ENCODE assay signal across 8 cellular contexts in the genomic region with DNA sequence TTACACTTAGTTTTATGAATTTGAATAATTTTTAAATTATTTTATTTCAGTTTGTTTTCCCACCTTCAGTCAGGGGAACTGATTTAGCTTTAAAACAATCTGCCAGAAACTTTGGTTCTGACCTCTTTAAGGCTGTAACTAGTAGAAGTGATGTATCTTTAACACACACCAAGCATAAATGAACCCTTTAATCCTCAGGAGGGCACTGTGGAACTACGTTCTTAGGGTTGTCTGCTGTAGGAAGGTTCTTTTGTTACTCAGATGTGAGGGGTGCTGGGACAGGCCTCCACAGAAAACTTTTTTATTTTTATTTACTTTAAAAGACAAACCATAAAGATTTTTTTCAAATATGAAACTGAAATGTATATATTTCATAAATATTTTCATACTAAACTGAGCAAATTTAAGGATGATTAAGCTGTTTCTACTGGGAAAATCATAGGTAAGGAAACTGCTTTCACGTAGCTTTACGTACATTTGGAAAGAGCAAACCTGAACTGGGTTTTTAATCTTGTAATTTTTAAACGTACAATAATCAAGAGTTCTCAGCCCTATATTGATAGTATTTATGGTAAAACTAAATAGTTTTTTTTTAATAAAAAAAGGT. TPM values are rescaled to one million over a fixed set of nuclear protein-coding genes. Genes with fewer than 3 reads are reported as not detected.
DNase-seq lines count a peak whose midpoint lies in the region; ATAC-seq and TF ChIP-seq lines count a peak whose summit lies in the region.

No MANE protein-coding gene starts in this region.

- H3K9me3 Mint-ChIP-seq in nephron progenitor cell = no peaks in the 10 kb centered on the region
- H3K9me3 Mint-ChIP-seq in activated CD4-positive, alpha-beta memory T cell treated with anti-CD3 and anti-CD28 coated beads for 36 hours = no peaks in the 10 kb centered on the region

- no peaks in the 10 kb centered on the region for H3K9me3 ChIP-seq in Panc1 (ENCODE audit: control insufficient read depth, insufficient read depth, low read depth, low read length)

- H3K27ac ChIP-seq in Panc1 (ENCODE audit: low read length) = no peak overlapping the region

- ATAC-seq in GM18498 (IDR thresholded peaks at IDR 0.05; ENCODE audit: unreplicated experiment) (peak; percentile 76), Panc1 (peak; percentile 63; the same call in 1 of the 2 replicates), GM18520 (IDR thresholded peaks at IDR 0.05; ENCODE audit: unreplicated experiment) (no peak)

- no peak overlapping the region for H3K27ac Mint-ChIP-seq in nephron progenitor cell
- no peak overlapping the region for H3K27ac Mint-ChIP-seq in activated CD4-positive, alpha-beta memory T cell treated with anti-CD3 and anti-CD28 coated beads for 36 hours

- TF ChIP-seq CTCF in Panc1 (IDR thresholded peaks at IDR 0.05) = peak; percentile 66; the same call in 1 of the 2 replicates
- peak; percentile 70 for TF ChIP-seq CTCF in epithelial cell of proximal tubule (conservative IDR thresholded peaks at IDR 0.05; ENCODE audit: low read depth, low read length)
- TF ChIP-seq CTCF in nephron progenitor cell (IDR thresholded peaks at IDR 0.05) = peak; percentile 54

- H3K27me3 Mint-ChIP-seq in nephron progenitor cell (ENCODE audit: low read depth, poor library complexity) = peaks cover 49% of the 10 kb centered on the region
- peaks cover 35% of the 10 kb centered on the region for H3K27me3 Mint-ChIP-seq in activated CD4-positive, alpha-beta memory T cell treated with anti-CD3 and anti-CD28 coated beads for 36 hours

- no TSS peak for BruUV-seq in Panc1 (replicated peaks; lab: Mats Ljungman, UMichigan)

- DNase-seq in A172 (ENCODE audit: low spot score) (peak; percentile 81), KG1 (lab: John Stamatoyannopoulos, UW) (peak; percentile 38), Panc1 (ENCODE audit: low read depth, low spot score) (no peak), epithelial cell of proximal tubule (ENCODE audit: low read depth) (no peak), nephron progenitor cell (no peak)
- no peak for DNase-seq in activated CD4-positive, alpha-beta memory T cell treated with anti-CD3 and anti-CD28 coated beads for 36 hours

- H3K4me1 ChIP-seq in Panc1 (ENCODE audit: control insufficient read depth, insufficient read depth, low read length) = no peaks in the 10 kb centered on the region

- no peaks in the 10 kb centered on the region for H3K4me1 Mint-ChIP-seq in nephron progenitor cell
- H3K4me1 Mint-ChIP-seq in activated CD4-positive, alpha-beta memory T cell treated with anti-CD3 and anti-CD28 coated beads for 36 hours (ENCODE audit: low read depth) = peaks cover 5% of the 10 kb centered on the region

- intact Hi-C loops in Panc1 (cut with micrococcal nuclease; ENCODE audit: unreplicated experiment) = loop anchor here (5.0 to 10.0 kb wide), 2 partner anchors 59 to 1083 kb away; no protein-coding TSS in a partner anchor
- intact Hi-C loops in activated CD4-positive, alpha-beta memory T cell treated with anti-CD3 and anti-CD28 coated beads for 36 hours (cut with micrococcal nuclease) = no loop called here

- in situ Hi-C loops in Panc1 (cut with HindIII; ENCODE audit: low pct_unique_long_range_greater_than_20kb, low sequenced_read_pairs) = no loop called here

- POLR2A ChIA-PET in Panc1 (lab: Charles Lee) = no interaction called here
- POLR2A ChIA-PET in activated CD4-positive, alpha-beta memory T cell treated with anti-CD3 and anti-CD28 coated beads for 36 hours (lab: Charles Lee) = no interaction called here

- no peak overlapping the region for H3K4me3 ChIP-seq in Panc1 (ENCODE audit: low read depth in 2 of 2, low read length in 2 of 2)
- no peak overlapping the region for H3K4me3 ChIP-seq in epithelial cell of proximal tubule (ENCODE audit: low read depth, low read length)

- H3K4me3 Mint-ChIP-seq in nephron progenitor cell = no peak overlapping the region
- H3K4me3 Mint-ChIP-seq in activated CD4-positive, alpha-beta memory T cell treated with anti-CD3 and anti-CD28 coated beads for 36 hours = no peak overlapping the region

- no peaks in the 10 kb centered on the region for H3K36me3 Mint-ChIP-seq in nephron progenitor cell (ENCODE audit: low read depth)
- H3K36me3 Mint-ChIP-seq in activated CD4-positive, alpha-beta memory T cell treated with anti-CD3 and anti-CD28 coated beads for 36 hours = no peaks in the 10 kb centered on the region

- CTCF ChIA-PET in Panc1 (lab: Charles Lee) = no interaction called here
- CTCF ChIA-PET in activated CD4-positive, alpha-beta memory T cell treated with anti-CD3 and anti-CD28 coated beads for 36 hours (lab: Charles Lee) = no interaction called here

- H3K27me3 ChIP-seq in Panc1 (ENCODE audit: control insufficient read depth, insufficient read depth, low read length) = no peaks in the 10 kb centered on the region

- no peaks in the 10 kb centered on the region; the same call in 1 of the 2 replicates for H3K36me3 ChIP-seq in Panc1 (ENCODE audit: control insufficient read depth, insufficient read depth, low read length)

RNA-seq across cellular contexts. Expression of a gene that starts 5.3 kb away (rescaled TPM):
- 5.4 and 6.4 TPM in 2 replicates for total RNA-seq in A172 (2014; rRNA removed; shearing (Covaris generic))
- total RNA-seq in Panc1 (2021; ENCODE audit: unreplicated experiment) (5.2 TPM), epithelial cell of proximal tubule (7.4 and 13.1 TPM in 2 replicates)
- 2.9 TPM for polyA plus RNA-seq in Panc1 (2012; ENCODE audit: insufficient read length)
- total RNA-seq in activated CD4-positive, alpha-beta memory T cell treated with anti-CD3 and anti-CD28 coated beads for 36 hours = 1 to 10 TPM in 1 of 2 experiments, under 1 TPM in 1; 0.75 to 1.3 TPM

Comparison
In these comparisons a context has a peak if more than half of its experiments do, and no peak if none do; other contexts are left out.
1. DNase-seq: peak in A172 (single experiment) and KG1 (single experiment); none in Panc1 (single experiment), epithelial cell of proximal tubule (single experiment), nephron progenitor cell (single experiment) and activated CD4-positive, alpha-beta memory T cell treated with anti-CD3 and anti-CD28 coated beads for 36 hours (single experiment).
2. Peak in every context shown above with its lines, with median percentiles within 50 percentile points of each other: CTCF ChIP-seq.